In genomic region chr9:36149197-36149596, GRCh38 we compare ENCODE assay signal across 10 cellular contexts. TPM values are rescaled to one million over a fixed set of nuclear protein-coding genes. Genes with fewer than 3 reads are reported as not detected.
A peak's percentile ranks its signal among the peaks of the same experiment; 100 is the strongest.
DNase-seq lines count a peak whose midpoint lies in the region; ATAC-seq, FAIRE-seq and TF ChIP-seq lines count a peak whose summit lies in the region.
"Had no signal": no experiment of that assay in that cellular context is flagged by ENCODE, and none has a peak within 500 bp of the region (broad histone marks: within the 10 kb centered on the region; RNA-seq: fewer than 3 reads in every experiment).

No MANE protein-coding gene starts in this region.

- peak overlapping the region; percentile 24; the same call in 1 of the 2 replicates for H3K56ac ChIP-seq in IMR-90 (ENCODE audit: extremely low read depth, insufficient read depth, low read length)

- DNase-seq in IMR-90: peak; percentile 79
- no peak for DNase-seq in GM12878 (ENCODE audit: low read depth, low spot score)
- DNase-seq in kidney: peak; percentile 65
- DNase-seq in substantia nigra (lab: John Stamatoyannopoulos, UW): peak in 9 of 49 donors; percentile 28 to 49 (median 32)
- DNase-seq in NCI-H774 (lab: John Stamatoyannopoulos, UW): no peak
- no peak for DNase-seq in OCI-M1 (lab: John Stamatoyannopoulos, UW)

- TF ChIP-seq EP300 in GM12878 (IDR thresholded peaks at IDR 0.05; ENCODE audit: borderline replicate concordance in 1 of 2, control insufficient read depth in 1 of 2, low read depth in 2 of 2, low read length in 2 of 2): no peak

- H3K9me3 ChIP-seq in IMR-90 (ENCODE audit: control insufficient read depth, insufficient read depth, low read length) (no peaks in the 10 kb centered on the region), GM12878 (replicated peaks; ENCODE audit: control insufficient read depth, insufficient read depth, low read length) (peaks cover 4% of the 10 kb centered on the region; the same call in 1 of the 3 replicates), kidney (ENCODE audit: control insufficient read depth in 1 of 2, low read length in 2 of 2) (peaks cover 0 to 4% of the 10 kb centered on the region in 2 donors)
- H3K9me3 ChIP-seq: SJSA1 had no signal

- H3K4me3 ChIP-seq in IMR-90 (ENCODE audit: insufficient read depth, low read depth, low read length): no peak overlapping the region
- H3K4me3 ChIP-seq in GM12878: no peak overlapping the region
- no peak overlapping the region for H3K4me3 ChIP-seq in kidney (ENCODE audit: low read length in 2 of 2)
- H3K4me3 ChIP-seq: SJSA1 had no signal

- intact Hi-C loops in IMR-90 (cut with micrococcal nuclease) (no loop called here), GM12878 (cut with micrococcal nuclease; ENCODE audit: unreplicated experiment) (no loop called here), kidney (cut with DNase I) (no loop called here)

- H3K4me2 ChIP-seq in IMR-90 (ENCODE audit: low read depth, low read length): peak overlapping the region; percentile 18; the same call in 1 of the 2 replicates
- peak overlapping the region; percentile 68 for H3K4me2 ChIP-seq in GM12878 (ENCODE audit: control insufficient read depth, insufficient read depth)

- in situ Hi-C loops in IMR-90 (cut with MboI; ENCODE audit: low sequenced_read_pairs): no loop called here
- in situ Hi-C loops in GM12878 (cut with MboI): no loop called here

- peak overlapping the region; percentile 39 for H3K23ac ChIP-seq in IMR-90 (ENCODE audit: low read depth, low read length)

- no peaks in the 10 kb centered on the region for H3K79me2 ChIP-seq in GM12878 (ENCODE audit: control insufficient read depth, insufficient read depth, low read length)

- H3K18ac ChIP-seq in IMR-90 (ENCODE audit: low read depth, low read length): peak overlapping the region; percentile 32

- H2BK120ac ChIP-seq in IMR-90 (ENCODE audit: low read depth, low read length): peak overlapping the region; percentile 78

- no peak for TF ChIP-seq RAD21 in IMR-90 (IDR thresholded peaks at IDR 0.05; ENCODE audit: low read length)
- TF ChIP-seq RAD21 in GM12878 (IDR thresholded peaks at IDR 0.05; ENCODE audit: insufficient read depth, low read depth, low read length): no peak

- H3K27me3 ChIP-seq in IMR-90 (ENCODE audit: control insufficient read depth, insufficient read depth, low read length): no peaks in the 10 kb centered on the region
- H3K27me3 ChIP-seq in GM12878 (replicated peaks in 1 of 2; ENCODE audit: control insufficient read depth in 2 of 2, insufficient read depth in 2 of 2, low read length in 1 of 2): no peaks in the 10 kb centered on the region
- H3K27me3 ChIP-seq: SJSA1 had no signal

- peak overlapping the region; percentile 73 for H4K91ac ChIP-seq in IMR-90 (ENCODE audit: insufficient read depth, low read depth, low read length)

- TF ChIP-seq CTCF in IMR-90 (conservative IDR thresholded peaks at IDR 0.05; ENCODE audit: low read depth, low read length) (no peak), GM12878 (IDR thresholded peaks at IDR 0.05 in 2 of 3, conservative IDR thresholded peaks at IDR 0.05 in 1 of 3; ENCODE audit: control insufficient read depth in 2 of 3, extremely low read depth in 1 of 3, insufficient read depth in 1 of 3, low read depth in 3 of 3, low read length in 3 of 3) (no peak), kidney (IDR thresholded peaks at IDR 0.05; ENCODE audit: borderline replicate concordance, extremely low read depth, insufficient read depth) (no peak)

- dilution Hi-C loops in IMR-90 (cut with HindIII; ENCODE audit: low sequenced_read_pairs, unreplicated experiment): no loop called here

- peaks cover 51% of the 10 kb centered on the region for H3K36me3 ChIP-seq in IMR-90 (ENCODE audit: control insufficient read depth, insufficient read depth, low read length)
- no peaks in the 10 kb centered on the region for H3K36me3 ChIP-seq in GM12878 (ENCODE audit: control insufficient read depth in 2 of 2, insufficient read depth in 2 of 2, low read length in 1 of 2)
- H3K36me3 ChIP-seq in kidney (ENCODE audit: control insufficient read depth in 1 of 2, insufficient read depth in 2 of 2, low read length in 2 of 2): no peaks in the 10 kb centered on the region

- H3K79me1 ChIP-seq in IMR-90 (ENCODE audit: low read depth in 1 of 2, low read length in 2 of 2): peaks cover 11 to 70% of the 10 kb centered on the region in 2 experiments; a peak in 3 of 4 replicates

- FAIRE-seq in GM12878 (lab: Jason Lieb, UNC) (no peak), kidney (lab: Jason Lieb, UNC) (no peak)

- peak overlapping the region; percentile 33; the same call in 1 of the 2 replicates for H4K5ac ChIP-seq in IMR-90 (ENCODE audit: low read depth, low read length)

- H2BK5ac ChIP-seq in IMR-90 (ENCODE audit: low read depth, low read length, poor library complexity, severe bottlenecking): peak overlapping the region; percentile 87

- peak overlapping the region; percentile 5; the same call in 1 of the 2 replicates for H3K14ac ChIP-seq in IMR-90 (replicated peaks; ENCODE audit: low read depth, low read length)

- H2AK5ac ChIP-seq in IMR-90 (ENCODE audit: low read depth, low read length): peak overlapping the region; percentile 94

- H3K4me1 ChIP-seq in IMR-90 (ENCODE audit: control insufficient read depth, insufficient read depth, low read length) (peaks cover 26% of the 10 kb centered on the region), GM12878 (ENCODE audit: control insufficient read depth, insufficient read depth, low read length) (peaks cover 65% of the 10 kb centered on the region), kidney (ENCODE audit: control insufficient read depth in 1 of 2, insufficient read depth in 1 of 2, low read depth in 1 of 2, low read length in 2 of 2) (peaks cover 0 to 4% of the 10 kb centered on the region in 2 donors)

- POLR2A ChIA-PET in IMR-90 (lab: Charles Lee; ENCODE audit: unreplicated experiment): interaction anchor here (0.7 to 1.0 kb wide), 2 partner anchors 10 to 15 kb away, joined by 3 to 4 read pairs; no protein-coding TSS in a partner anchor
- POLR2A ChIA-PET in GM12878 (lab: Charles Lee): no interaction called here

- 0% methylated on average over 1 of the region's 4 CpGs; no CpG with 5 or more reads in 1 of the 2 experiments for WGBS in IMR-90 (ENCODE audit: extremely low coverage in 2 of 2, insufficient read length in 1 of 2), 2 experiments
- 75% methylated on average over 4 of the region's 4 CpGs for WGBS in GM12878 (ENCODE audit: insufficient coverage, insufficient replicate concordance, low lambda C conversion rate, missing lambda C conversion rate)

- no peak overlapping the region for H3K9ac ChIP-seq in IMR-90 (ENCODE audit: low read depth, low read length)
- no peak overlapping the region for H3K9ac ChIP-seq in GM12878 (ENCODE audit: control insufficient read depth, insufficient read depth, low read length)
- no peak overlapping the region for H3K9ac ChIP-seq in kidney (ENCODE audit: low read length in 2 of 2)

- RAD21 ChIA-PET in GM12878 (lab: Charles Lee; ENCODE audit: unreplicated experiment): interaction anchor here (1.0 kb wide), 1 partner anchor 17 kb away, joined by 4 read pairs; no protein-coding TSS in a partner anchor

- H2AK9ac ChIP-seq in IMR-90 (replicated peaks; ENCODE audit: low read depth, low read length, poor library complexity): peak overlapping the region; percentile 86

- H3K9me1 ChIP-seq in IMR-90 (ENCODE audit: insufficient read depth, low read length): peaks cover 32% of the 10 kb centered on the region

- SMC1A ChIA-PET in GM12878 (lab: Charles Lee; ENCODE audit: uncharacterized antibody, unreplicated experiment): interaction anchor here (1.4 to 1.5 kb wide), 2 partner anchors 20 to 44 kb away, joined by 5 read pairs; partner anchors contain the start of gene CCIN

- peak overlapping the region; percentile 78; the same call in 1 of the 3 replicates for H2BK15ac ChIP-seq in IMR-90 (ENCODE audit: low read depth, low read length)

- H2AFZ ChIP-seq in IMR-90 (replicated peaks; ENCODE audit: low read length, poor library complexity) (peak overlapping the region; percentile 25), GM12878 (ENCODE audit: control insufficient read depth, low read depth, low read length) (no peak overlapping the region)

- H2BK20ac ChIP-seq in IMR-90 (ENCODE audit: low read depth, low read length): peak overlapping the region; percentile 22

- H3K4ac ChIP-seq in IMR-90 (ENCODE audit: low read depth, low read length): peak overlapping the region; percentile 74

- peaks cover 23% of the 10 kb centered on the region for H4K20me1 ChIP-seq in IMR-90 (ENCODE audit: insufficient read depth, low read length)
- no peaks in the 10 kb centered on the region for H4K20me1 ChIP-seq in GM12878 (ENCODE audit: control insufficient read depth, insufficient read depth)

- CTCF ChIA-PET in IMR-90 (lab: Yijun Ruan, JAX) (interaction anchor here (0.6 to 2.2 kb wide), 4 partner anchors 9 to 102 kb away, joined by 3 to 8 read pairs (median 4); no protein-coding TSS in a partner anchor), GM12878 (lab: Yijun Ruan, JAX) (interaction anchor here (0.6 to 1.7 kb wide), 4 partner anchors 15 to 157 kb away, joined by 3 to 8 read pairs (median 3); no protein-coding TSS in a partner anchor)

- peak overlapping the region; percentile 30 to 68; a peak in 2 of 4 replicates for H4K8ac ChIP-seq in IMR-90 (ENCODE audit: low read depth in 2 of 2, low read length in 2 of 2)

- no TSS peak for BruUV-seq in IMR-90 (replicated peaks; lab: Mats Ljungman, UMichigan)
- no TSS peak for BruUV-seq in GM12878 (replicated peaks; lab: Mats Ljungman, UMichigan)

- H3K27ac ChIP-seq in IMR-90 (ENCODE audit: insufficient read depth, low read length): peak overlapping the region; percentile 71
- H3K27ac ChIP-seq in GM12878 (ENCODE audit: control insufficient read depth, insufficient read depth): 0 out of 2 replicates have a peak overlapping the region, but pooled peaks have one; percentile 6
- no peak overlapping the region for H3K27ac ChIP-seq in kidney (ENCODE audit: low read depth in 2 of 2, low read length in 2 of 2)
- H3K27ac ChIP-seq in substantia nigra (ENCODE audit: low read depth, low read length, poor library complexity, severe bottlenecking): peak overlapping the region; percentile 98
- H3K27ac ChIP-seq: SJSA1 had no signal

- no peak for TF ChIP-seq POLR2A in IMR-90 (IDR thresholded peaks at IDR 0.05; ENCODE audit: low read depth, low read length)
- no peak for TF ChIP-seq POLR2A in GM12878 (IDR thresholded peaks at IDR 0.05; ENCODE audit: low read depth, low read length)
- no peak for TF ChIP-seq POLR2A in GM18505 (IDR thresholded peaks at IDR 0.05; ENCODE audit: borderline replicate concordance, extremely low read depth, insufficient read depth, insufficient read length)

- ATAC-seq in IMR-90 (ENCODE audit: low read depth) (peak; percentile 78), GM12878 (no peak), GM18505 (IDR thresholded peaks at IDR 0.05; ENCODE audit: unreplicated experiment) (no peak), HG03442 (IDR thresholded peaks at IDR 0.05; ENCODE audit: unreplicated experiment) (no peak)

RNA-seq across cellular contexts. Expression of gene GLIPR2, which starts 12.7 kb away (rescaled TPM):
- total RNA-seq in IMR-90 (2012; rRNA removed) (35.8 and 37.8 TPM in 2 replicates), GM12878 (2014; rRNA removed) (2.1 and 2.5 TPM in 2 replicates), GM12878 (2014; rRNA removed; fragmentation: Illumina TruSeq; extraction: Trizol) (2.0 and 2.1 TPM in 2 replicates), GM12878 (2021) (2.6 and 3.5 TPM in 2 replicates), kidney (19.6 TPM)
- polyA plus RNA-seq in IMR-90 (2012; rRNA removed) (42.7 and 43.3 TPM in 2 replicates), GM12878 (2011; rRNA removed) (0.24 and 0.41 TPM in 2 replicates), GM12878 (2014; fragmentation: Illumina TruSeq; extraction: Trizol) (3.4 and 4.0 TPM in 2 replicates), GM12878 (2014; fragmentation: Nextera tagmentation; extraction: Ambion mirVana) (1 to 10 TPM; 2.1 to 2.3 TPM), GM12878 (2014; rRNA removed) (1.8 and 3.2 TPM in 2 replicates), GM12878 (2016; fragmentation: Nextera tagmentation; extraction: Ambion mirVana) (1 to 10 TPM; 1.2 to 1.7 TPM), kidney (ENCODE audit: insufficient read depth, low read depth, low replicate concordance) (8.3 TPM)
- polyA plus RNA-seq in IMR-90 (2012; cell fraction: cytosol; rRNA removed): 34.1 and 37.4 TPM in 2 replicates
- 14.4 and 29.4 TPM in 2 replicates for polyA plus RNA-seq in IMR-90 (2012; cell fraction: nucleus; rRNA removed; ENCODE audit: low replicate concordance)
- 0.32 TPM in 1 of 2 replicates, not detected in the other for total RNA-seq in GM12878 (2013; cell fraction: nucleolus; rRNA removed)
- polyA plus RNA-seq in GM12878 (2011; ENCODE audit: low read depth): 2.0 TPM
- polyA plus RNA-seq in GM12878 (2011; cell fraction: cytosol; rRNA removed): 0.23 and 0.31 TPM in 2 replicates
- 0.06 and 0.28 TPM in 2 replicates for polyA plus RNA-seq in GM12878 (2011; cell fraction: nucleus; rRNA removed)
- polyA plus RNA-seq in GM12878 (2012): 1.7 and 2.4 TPM in 2 replicates
- 0.57 TPM in 1 of 2 replicates, not detected in the other for polyA minus RNA-seq in GM12878 (2011; rRNA and poly(A)+ RNA removed)
- 0.42 TPM in 1 of 2 replicates, not detected in the other for polyA minus RNA-seq in GM12878 (2011; cell fraction: cytosol; rRNA and poly(A)+ RNA removed)
- 0.19 TPM in 1 of 2 replicates, not detected in the other for polyA minus RNA-seq in GM12878 (2011; cell fraction: nucleus; rRNA and poly(A)+ RNA removed)

RNA-seq across cellular contexts. Expression of gene CCIN, which starts 20.0 kb away (rescaled TPM):
- total RNA-seq in IMR-90 (2012; rRNA removed): 1.1 TPM in 2 replicates
- polyA plus RNA-seq in IMR-90 (2012; rRNA removed): 0.73 and 0.80 TPM in 2 replicates
- polyA plus RNA-seq in IMR-90 (2012; cell fraction: cytosol; rRNA removed): 0.32 and 0.48 TPM in 2 replicates
- 0.58 and 0.65 TPM in 2 replicates for polyA plus RNA-seq in IMR-90 (2012; cell fraction: nucleus; rRNA removed; ENCODE audit: low replicate concordance)
- not detected in 2 replicates for total RNA-seq in GM12878 (2013; cell fraction: nucleolus; rRNA removed)
- not detected in 2 replicates for total RNA-seq in GM12878 (2014; rRNA removed)
- total RNA-seq in GM12878 (2014; rRNA removed; fragmentation: Illumina TruSeq; extraction: Trizol): not detected in 2 replicates
- total RNA-seq in GM12878 (2021): not detected in 2 replicates
- polyA plus RNA-seq in GM12878 (2011; ENCODE audit: low read depth): not detected
- polyA plus RNA-seq in GM12878 (2011; rRNA removed): not detected in 2 replicates
- polyA plus RNA-seq in GM12878 (2011; cell fraction: cytosol; rRNA removed): not detected in 2 replicates
- not detected in 2 replicates for polyA plus RNA-seq in GM12878 (2011; cell fraction: nucleus; rRNA removed)
- not detected in 2 replicates for polyA plus RNA-seq in GM12878 (2012)
- not detected in 2 replicates for polyA plus RNA-seq in GM12878 (2014; fragmentation: Illumina TruSeq; extraction: Trizol)
- not detected for polyA plus RNA-seq in GM12878 (2014; fragmentation: Nextera tagmentation; extraction: Ambion mirVana)
- not detected in 2 replicates for polyA plus RNA-seq in GM12878 (2014; rRNA removed)
- not detected for polyA plus RNA-seq in GM12878 (2016; fragmentation: Nextera tagmentation; extraction: Ambion mirVana)
- not detected in 2 replicates for polyA minus RNA-seq in GM12878 (2011; rRNA and poly(A)+ RNA removed)
- not detected in 2 replicates for polyA minus RNA-seq in GM12878 (2011; cell fraction: cytosol; rRNA and poly(A)+ RNA removed)
- polyA minus RNA-seq in GM12878 (2011; cell fraction: nucleus; rRNA and poly(A)+ RNA removed): not detected in 2 replicates
- 0.13 TPM for total RNA-seq in kidney
- polyA plus RNA-seq in kidney (ENCODE audit: insufficient read depth, low read depth, low replicate concordance): not detected
- total RNA-seq: activated T-helper 1 cell treated with anti-CD3 and anti-CD28 coated beads, Interleukin-12 subunit alpha, Interleukin-12 subunit beta, Interleukin-2, Interleukin-4 antibody, amounts not matched to agents 30 ng/mL and 10 ng/mL and 1 ng/mL, durations not matched to agents 14 hours and 24 hours and 36 hours had no signal

RNA-seq across cellular contexts. Expression of gene CLTA, which starts 41.5 kb away (rescaled TPM):
- total RNA-seq in IMR-90 (2012; rRNA removed): 133 and 208 TPM in 2 replicates
- polyA plus RNA-seq in IMR-90 (2012; rRNA removed): 246 and 280 TPM in 2 replicates
- 218 and 493 TPM in 2 replicates for polyA plus RNA-seq in IMR-90 (2012; cell fraction: cytosol; rRNA removed)
- 63.6 and 110 TPM in 2 replicates for polyA plus RNA-seq in IMR-90 (2012; cell fraction: nucleus; rRNA removed; ENCODE audit: low replicate concordance)
- 25.9 and 30.4 TPM in 2 replicates for total RNA-seq in GM12878 (2013; cell fraction: nucleolus; rRNA removed)
- total RNA-seq in GM12878 (2014; rRNA removed): 150 and 174 TPM in 2 replicates
- 125 and 137 TPM in 2 replicates for total RNA-seq in GM12878 (2014; rRNA removed; fragmentation: Illumina TruSeq; extraction: Trizol)
- total RNA-seq in GM12878 (2021): 163 and 172 TPM in 2 replicates
- 91.8 TPM for polyA plus RNA-seq in GM12878 (2011; ENCODE audit: low read depth)
- polyA plus RNA-seq in GM12878 (2011; rRNA removed): 171 and 182 TPM in 2 replicates
- 110 and 141 TPM in 2 replicates for polyA plus RNA-seq in GM12878 (2011; cell fraction: cytosol; rRNA removed)
- 67.0 and 89.2 TPM in 2 replicates for polyA plus RNA-seq in GM12878 (2011; cell fraction: nucleus; rRNA removed)
- polyA plus RNA-seq in GM12878 (2012): 120 and 125 TPM in 2 replicates
- 114 and 165 TPM in 2 replicates for polyA plus RNA-seq in GM12878 (2014; fragmentation: Illumina TruSeq; extraction: Trizol)
- polyA plus RNA-seq in GM12878 (2014; fragmentation: Nextera tagmentation; extraction: Ambion mirVana): 100 to 1,000 TPM in 1 of 2 experiments, 10 to 100 TPM in 1; 49.0 to 103 TPM
- polyA plus RNA-seq in GM12878 (2014; rRNA removed): 234 and 241 TPM in 2 replicates
- 100 to 1,000 TPM; 200 to 201 TPM for polyA plus RNA-seq in GM12878 (2016; fragmentation: Nextera tagmentation; extraction: Ambion mirVana)
- polyA minus RNA-seq in GM12878 (2011; rRNA and poly(A)+ RNA removed): 49.2 and 51.3 TPM in 2 replicates
- 27.0 and 39.3 TPM in 2 replicates for polyA minus RNA-seq in GM12878 (2011; cell fraction: cytosol; rRNA and poly(A)+ RNA removed)
- polyA minus RNA-seq in GM12878 (2011; cell fraction: nucleus; rRNA and poly(A)+ RNA removed): 16.1 and 21.8 TPM in 2 replicates
- total RNA-seq in kidney: 205 TPM
- polyA plus RNA-seq in kidney (ENCODE audit: insufficient read depth, low read depth, low replicate concordance): 331 TPM

Comparison
In these comparisons a context has a peak if more than half of its experiments do, and no peak if none do; other contexts are left out.
1. DNase-seq: peak in IMR-90 (single experiment) and kidney (single experiment); none in GM12878 (single experiment), NCI-H774 (single experiment) and OCI-M1 (single experiment).
2. H3K27ac ChIP-seq: peak in IMR-90 (single experiment), GM12878 (single experiment) and substantia nigra (single experiment); none in kidney (0 of 2).